8 cellular contexts compared by ENCODE assay signal in genomic region chr3:186571644-186572013, GRCh38. TPM values are rescaled to one million over a fixed set of nuclear protein-coding genes. Genes with fewer than 3 reads are reported as not detected.
DNase-seq lines count a peak whose midpoint lies in the region; ATAC-seq and TF ChIP-seq lines count a peak whose summit lies in the region.

No MANE protein-coding gene starts in this region.

- TF ChIP-seq CTCF in lower lobe of right lung (IDR thresholded peaks at IDR 0.05) = no peak

- no peak for DNase-seq in stimulated activated naive CD8-positive, alpha-beta T cell treated with anti-CD3 and anti-CD28 coated beads, Interleukin-15, Interleukin-2, amounts not matched to agents 100 U/mL and 50 U/mL, for 24 hours
- no peak for DNase-seq in activated naive CD8-positive, alpha-beta T cell treated with anti-CD3 and anti-CD28 coated beads, Interleukin-2, amount 10 ng/mL, durations not matched to agents 7 days and 5 days
- DNase-seq in lower lobe of right lung = no peak

- peak overlapping the region; percentile 94 for H3K27ac Mint-ChIP-seq in stimulated activated naive CD8-positive, alpha-beta T cell treated with anti-CD3 and anti-CD28 coated beads, Interleukin-15, Interleukin-2, amounts not matched to agents 100 ng/mL and 50 ng/mL, for 24 hours
- peak overlapping the region; percentile 99 for H3K27ac Mint-ChIP-seq in activated naive CD8-positive, alpha-beta T cell treated with anti-CD3 and anti-CD28 coated beads, Interleukin-2, amount 10 ng/mL, durations not matched to agents 7 days and 5 days

- H3K4me3 Mint-ChIP-seq in stimulated activated naive CD8-positive, alpha-beta T cell treated with anti-CD3 and anti-CD28 coated beads, Interleukin-15, Interleukin-2, amounts not matched to agents 100 ng/mL and 50 ng/mL, for 24 hours = peak overlapping the region; percentile 99
- peak overlapping the region; percentile 96 for H3K4me3 Mint-ChIP-seq in activated naive CD8-positive, alpha-beta T cell treated with anti-CD3 and anti-CD28 coated beads, Interleukin-2, amount 10 ng/mL, durations not matched to agents 7 days and 5 days

- peaks cover 29% of the 10 kb centered on the region for H3K4me1 ChIP-seq in lower lobe of right lung

- H3K27me3 ChIP-seq in lower lobe of right lung (ENCODE audit: low read depth) = no peaks in the 10 kb centered on the region

- POLR2A ChIA-PET in activated naive CD8-positive, alpha-beta T cell treated with anti-CD3 and anti-CD28 coated beads, Interleukin-2, amount 10 ng/mL, durations not matched to agents 7 days and 5 days (lab: Charles Lee) = interaction anchor here (3.0 to 5.4 kb wide), 2 partner anchors 212 to 634 kb away, joined by 32 to 50 read pairs; partner anchors contain the start of genes EIF4A2 and TRA2B

- H3K27me3 Mint-ChIP-seq in stimulated activated naive CD8-positive, alpha-beta T cell treated with anti-CD3 and anti-CD28 coated beads, Interleukin-15, Interleukin-2, amounts not matched to agents 100 ng/mL and 50 ng/mL, for 24 hours = no peaks in the 10 kb centered on the region
- no peaks in the 10 kb centered on the region for H3K27me3 Mint-ChIP-seq in activated naive CD8-positive, alpha-beta T cell treated with anti-CD3 and anti-CD28 coated beads, Interleukin-2, amount 10 ng/mL, durations not matched to agents 7 days and 5 days

- H3K4me3 ChIP-seq in lower lobe of right lung = peak overlapping the region; percentile 90

- H3K36me3 ChIP-seq in lower lobe of right lung = peaks cover 46% of the 10 kb centered on the region

- H3K4me1 Mint-ChIP-seq in stimulated activated naive CD8-positive, alpha-beta T cell treated with anti-CD3 and anti-CD28 coated beads, Interleukin-15, Interleukin-2, amounts not matched to agents 100 ng/mL and 50 ng/mL, for 24 hours (ENCODE audit: low read depth) = peaks cover 70% of the 10 kb centered on the region
- peaks cover 26% of the 10 kb centered on the region for H3K4me1 Mint-ChIP-seq in activated naive CD8-positive, alpha-beta T cell treated with anti-CD3 and anti-CD28 coated beads, Interleukin-2, amount 10 ng/mL, durations not matched to agents 7 days and 5 days

- intact Hi-C loops in lower lobe of right lung (cut with DNase I) = no loop called here

- H3K27ac ChIP-seq in lower lobe of right lung = no peak overlapping the region

- peaks cover 49% of the 10 kb centered on the region for H3K36me3 Mint-ChIP-seq in stimulated activated naive CD8-positive, alpha-beta T cell treated with anti-CD3 and anti-CD28 coated beads, Interleukin-15, Interleukin-2, amounts not matched to agents 100 ng/mL and 50 ng/mL, for 24 hours (ENCODE audit: low read depth)
- H3K36me3 Mint-ChIP-seq in activated naive CD8-positive, alpha-beta T cell treated with anti-CD3 and anti-CD28 coated beads, Interleukin-2, amount 10 ng/mL, durations not matched to agents 7 days and 5 days = peaks cover 11% of the 10 kb centered on the region

- H3K9me3 ChIP-seq in lower lobe of right lung = no peaks in the 10 kb centered on the region

- ATAC-seq in stimulated activated naive CD8-positive, alpha-beta T cell treated with anti-CD3 and anti-CD28 coated beads, Interleukin-15, Interleukin-2, amounts not matched to agents 100 U/mL and 50 U/mL, for 24 hours = no peak
- no peak for ATAC-seq in activated naive CD8-positive, alpha-beta T cell treated with anti-CD3 and anti-CD28 coated beads, Interleukin-2, amount 10 ng/mL, durations not matched to agents 7 days and 5 days (ENCODE audit: low read depth)
- ATAC-seq in lower lobe of right lung = no peak
- ATAC-seq in HG02623 (IDR thresholded peaks at IDR 0.05; ENCODE audit: unreplicated experiment) = no peak
- no peak for ATAC-seq in HG02938 (IDR thresholded peaks at IDR 0.05; ENCODE audit: unreplicated experiment)
- ATAC-seq in HG03469 (IDR thresholded peaks at IDR 0.05; ENCODE audit: unreplicated experiment) = no peak
- ATAC-seq in GM19395 (IDR thresholded peaks at IDR 0.05; ENCODE audit: unreplicated experiment) = no peak

- no peaks in the 10 kb centered on the region for H3K9me3 Mint-ChIP-seq in stimulated activated naive CD8-positive, alpha-beta T cell treated with anti-CD3 and anti-CD28 coated beads, Interleukin-15, Interleukin-2, amounts not matched to agents 100 ng/mL and 50 ng/mL, for 24 hours
- H3K9me3 Mint-ChIP-seq in activated naive CD8-positive, alpha-beta T cell treated with anti-CD3 and anti-CD28 coated beads, Interleukin-2, amount 10 ng/mL, durations not matched to agents 7 days and 5 days = no peaks in the 10 kb centered on the region

RNA-seq across cellular contexts. Expression of gene DNAJB11, which starts 1.1 kb away (rescaled TPM):
- 10 to 100 TPM; 37.0 to 41.2 TPM for total RNA-seq in activated naive CD8-positive, alpha-beta T cell treated with anti-CD3 and anti-CD28 coated beads, Interleukin-2, amount 10 ng/mL, durations not matched to agents 7 days and 5 days
- 37.8 TPM for total RNA-seq in lower lobe of right lung

RNA-seq across cellular contexts. Expression of gene TBCCD1, which starts 4.5 kb away (rescaled TPM):
- total RNA-seq in activated naive CD8-positive, alpha-beta T cell treated with anti-CD3 and anti-CD28 coated beads, Interleukin-2, amount 10 ng/mL, durations not matched to agents 7 days and 5 days = 10 to 100 TPM; 15.2 to 17.4 TPM
- 10.3 TPM for total RNA-seq in lower lobe of right lung

RNA-seq across cellular contexts. Expression of gene CRYGS, which starts 27.4 kb away (rescaled TPM):
- 1 to 10 TPM; 4.5 to 6.7 TPM for total RNA-seq in activated naive CD8-positive, alpha-beta T cell treated with anti-CD3 and anti-CD28 coated beads, Interleukin-2, amount 10 ng/mL, durations not matched to agents 7 days and 5 days
- 4.0 TPM for total RNA-seq in lower lobe of right lung

RNA-seq across cellular contexts. Expression of gene AHSG, which starts 41.2 kb away (rescaled TPM):
- not detected for total RNA-seq in activated naive CD8-positive, alpha-beta T cell treated with anti-CD3 and anti-CD28 coated beads, Interleukin-2, amount 10 ng/mL, durations not matched to agents 7 days and 5 days
- total RNA-seq in lower lobe of right lung = not detected
